In the genomic region with DNA sequence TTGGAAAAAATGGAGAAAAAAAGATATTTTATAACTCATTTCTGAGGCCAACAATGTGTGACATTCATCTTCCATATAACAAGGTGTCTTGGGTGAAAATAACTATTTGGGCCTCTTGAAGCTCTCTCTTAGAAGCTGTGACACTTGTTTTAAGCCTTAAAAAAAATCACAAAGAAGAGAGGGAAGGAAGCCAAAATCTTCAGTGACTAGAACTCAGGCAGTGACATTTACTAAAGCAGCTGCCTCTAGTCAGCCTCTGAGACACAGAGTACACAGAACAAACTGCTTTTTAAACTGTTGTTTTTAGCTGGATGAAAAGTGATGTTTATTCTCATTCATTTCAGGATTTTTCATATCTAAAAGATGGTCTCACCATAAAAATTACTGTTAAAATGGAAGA, we compare ENCODE assay signal across 15 cellular contexts.
A peak's percentile ranks its signal among the peaks of the same experiment; 100 is the strongest.
DNase-seq lines count a peak whose midpoint lies in the region; ATAC-seq lines count a peak whose summit lies in the region.
"Had no signal": no experiment of that assay in that cellular context is flagged by ENCODE, and none has a peak within 500 bp of the region (broad histone marks: within the 10 kb centered on the region; RNA-seq: fewer than 3 reads in every experiment).

No MANE protein-coding gene starts in this region.

- H3K4me1 ChIP-seq in Karpas-422 (ENCODE audit: low read length): peaks cover 44% of the 10 kb centered on the region

- peak; percentile 1 to 25 for DNase-seq in NCI-H446 (lab: John Stamatoyannopoulos, UW)
- DNase-seq in NCI-H446 treated with DMSO at 0.1 percent for 48 hours (lab: John Stamatoyannopoulos, UW): no peak
- DNase-seq in Karpas-422: peak; percentile 62
- DNase-seq in inferior parietal cortex (ENCODE audit: extremely low spot score): peak; percentile 45
- peak; percentile 15 for DNase-seq in pons (ENCODE audit: low spot score)
- no peak for DNase-seq in ACHN
- no peak for DNase-seq in activated naive CD4-positive, alpha-beta T cell (lab: John Stamatoyannopoulos, UW)
- DNase-seq: CD8-positive, alpha-beta T cell; COR-L47; DMS53; HCEC 1CT; HFFc6 had no signal

- H3K4me2 ChIP-seq in Karpas-422 (ENCODE audit: low read depth, low read length, poor library complexity, severe bottlenecking): peak overlapping the region; percentile 1

- peak overlapping the region; percentile 39 for H3K27ac ChIP-seq in Karpas-422 (ENCODE audit: low read length)

- no peaks in the 10 kb centered on the region for H3K9me2 ChIP-seq in Karpas-422 (replicated peaks; ENCODE audit: insufficient read depth, low read length)

- H3K9me3 ChIP-seq in Karpas-422 (ENCODE audit: low read length): no peaks in the 10 kb centered on the region

- peaks cover 2% of the 10 kb centered on the region; the same call in 1 of the 2 replicates for H3K36me3 ChIP-seq in Karpas-422 (ENCODE audit: insufficient read depth, low read length)

- H3K79me2 ChIP-seq in Karpas-422 (ENCODE audit: low read length): no peaks in the 10 kb centered on the region

- H3K4me3 ChIP-seq in Karpas-422 (ENCODE audit: low read length): no peak overlapping the region
- H3K4me3 ChIP-seq: GM12878 had no signal

- H2AFZ ChIP-seq in Karpas-422 (ENCODE audit: low read length): peak overlapping the region; percentile 48; the same call in 1 of the 2 replicates

- no peak overlapping the region for H3K9ac ChIP-seq in Karpas-422 (ENCODE audit: low read length)

- no peak for ATAC-seq in GM18520 (IDR thresholded peaks at IDR 0.05; ENCODE audit: unreplicated experiment)
- ATAC-seq: CD8-positive, alpha-beta T cell; GM12878; HepG2 had no signal

- no peaks in the 10 kb centered on the region for H3K27me3 ChIP-seq in Karpas-422 (ENCODE audit: low read length)

- in situ Hi-C loops in ACHN (cut with HindIII; ENCODE audit: low pct_ligation_motif_present, low pct_unique_long_range_greater_than_20kb, low sequenced_read_pairs): no loop called here

- no peaks in the 10 kb centered on the region for H4K20me1 ChIP-seq in Karpas-422 (ENCODE audit: insufficient read depth, low read depth, low read length)

Comparison
In these comparisons a context has a peak if more than half of its experiments do, and no peak if none do; other contexts are left out.
1. DNase-seq: peak in NCI-H446 (2 of 2), Karpas-422 (single experiment), inferior parietal cortex (single experiment) and pons (single experiment); none in NCI-H446 treated with DMSO at 0.1 percent for 48 hours (single experiment), ACHN (single experiment) and activated naive CD4-positive, alpha-beta T cell (0 of 4).